Comparison of ENCODE assay signal across 9 cellular contexts in the genomic region with DNA sequence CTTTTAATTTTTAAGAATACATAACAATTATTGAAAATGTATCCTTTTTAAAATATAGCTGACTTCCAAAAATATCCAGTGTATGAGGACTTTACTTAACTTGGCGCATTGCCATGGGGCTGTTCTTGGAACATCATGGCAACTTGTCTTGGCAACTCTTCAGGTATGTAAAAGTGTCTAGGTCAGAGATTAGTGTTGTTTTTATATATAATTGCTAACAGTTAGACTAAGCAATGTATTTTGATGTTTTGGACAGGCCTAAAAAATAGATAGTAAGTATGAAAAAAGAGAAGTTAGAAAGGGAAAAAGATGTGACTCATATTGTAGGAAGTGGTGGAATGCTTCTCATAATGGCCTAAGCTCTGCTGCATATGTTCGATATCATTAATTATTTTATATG.
DNase-seq lines count a peak whose midpoint lies in the region; ATAC-seq, FAIRE-seq and TF ChIP-seq lines count a peak whose summit lies in the region.
"Had no signal": no experiment of that assay in that cellular context is flagged by ENCODE, and none has a peak within 500 bp of the region (broad histone marks: within the 10 kb centered on the region; RNA-seq: fewer than 3 reads in every experiment).

No MANE protein-coding gene starts in this region.

- H3K36me3 Mint-ChIP-seq in activated T-cell treated with anti-CD3 and anti-CD28 coated beads, Interleukin-2, amount 50 U/mL, for 4 hours (ENCODE audit: insufficient read depth) = peaks cover 32% of the 10 kb centered on the region

- H3K4me3 Mint-ChIP-seq in activated T-cell treated with anti-CD3 and anti-CD28 coated beads, Interleukin-2, amount 50 U/mL, for 4 hours = no peak overlapping the region

- no peak overlapping the region for H3K4ac ChIP-seq in IMR-90 (ENCODE audit: low read depth, low read length)

- in situ Hi-C loops in IMR-90 (cut with MboI; ENCODE audit: low sequenced_read_pairs) = no loop called here

- peaks cover 2% of the 10 kb centered on the region; the same call in 1 of the 2 replicates for H3K9me1 ChIP-seq in IMR-90 (ENCODE audit: insufficient read depth, low read length)

- H3K4me1 ChIP-seq in IMR-90 (ENCODE audit: control insufficient read depth, insufficient read depth, low read length) = peaks cover 5% of the 10 kb centered on the region

- POLR2A ChIA-PET in AG04449 (lab: Yijun Ruan, JAX) = interaction anchor here (1.3 kb wide), 1 partner anchor 71 kb away, joined by 4 read pairs; the partner anchor contains the start of gene MON2
- POLR2A ChIA-PET in IMR-90 (lab: Charles Lee; ENCODE audit: unreplicated experiment) = no interaction called here

- peak; percentile 68; the same call in 1 of the 2 replicates for ATAC-seq in IMR-90 (ENCODE audit: low read depth)
- ATAC-seq in activated T-cell treated with anti-CD3 and anti-CD28 coated beads, Interleukin-2, amount 50 U/mL, for 4 hours = no peak

- CTCF ChIA-PET in AG04449 (lab: Yijun Ruan, JAX) (interaction anchor here (1.0 kb wide), 2 partner anchors 256 to 276 kb away, joined by 3 read pairs; no protein-coding TSS in a partner anchor), IMR-90 (lab: Yijun Ruan, JAX) (no interaction called here)

- no peak for TF ChIP-seq POLR2A in IMR-90 (IDR thresholded peaks at IDR 0.05; ENCODE audit: low read depth, low read length)

- intact Hi-C loops in IMR-90 (cut with micrococcal nuclease) = no loop called here

- H3K27me3 ChIP-seq in IMR-90 (ENCODE audit: control insufficient read depth, insufficient read depth, low read length) = no peaks in the 10 kb centered on the region

- H3K27me3 Mint-ChIP-seq in activated T-cell treated with anti-CD3 and anti-CD28 coated beads, Interleukin-2, amount 50 U/mL, for 4 hours (ENCODE audit: low read depth) = no peaks in the 10 kb centered on the region

- dilution Hi-C loops in IMR-90 (cut with HindIII; ENCODE audit: low sequenced_read_pairs, unreplicated experiment) = no loop called here

- no peak overlapping the region for H4K5ac ChIP-seq in IMR-90 (ENCODE audit: low read depth, low read length)

- H4K8ac ChIP-seq in IMR-90 (ENCODE audit: low read depth in 2 of 2, low read length in 2 of 2) = no peak overlapping the region

- H3K18ac ChIP-seq in IMR-90 (ENCODE audit: low read depth, low read length) = no peak overlapping the region

- H3K4me1 Mint-ChIP-seq in activated T-cell treated with anti-CD3 and anti-CD28 coated beads, Interleukin-2, amount 50 U/mL, for 4 hours (ENCODE audit: low read depth) = peaks cover under 1% of the 10 kb centered on the region

- H3K79me1 ChIP-seq in IMR-90 (ENCODE audit: low read depth in 1 of 2, low read length in 2 of 2) = peaks cover 9 to 11% of the 10 kb centered on the region in 2 experiments; a peak in 3 of 4 replicates

- no peak overlapping the region for H3K27ac ChIP-seq in IMR-90 (ENCODE audit: insufficient read depth, low read length)

- no peaks in the 10 kb centered on the region for H3K9me3 ChIP-seq in IMR-90 (ENCODE audit: control insufficient read depth, insufficient read depth, low read length)

- H3K9ac ChIP-seq in IMR-90 (ENCODE audit: low read depth, low read length) = no peak overlapping the region

- no peak overlapping the region for H2BK20ac ChIP-seq in IMR-90 (ENCODE audit: low read depth, low read length)

- no TSS peak for BruUV-seq in IMR-90 (replicated peaks; lab: Mats Ljungman, UMichigan)

- H4K91ac ChIP-seq in IMR-90 (ENCODE audit: insufficient read depth, low read depth, low read length) = no peak overlapping the region

- WGBS in IMR-90 (ENCODE audit: extremely low coverage in 2 of 2, insufficient read length in 1 of 2), 2 experiments = no CpG with 5 or more reads among the region's 2 CpGs

- no peaks in the 10 kb centered on the region for H4K20me1 ChIP-seq in IMR-90 (ENCODE audit: insufficient read depth, low read length)

- no peak overlapping the region for H2AK9ac ChIP-seq in IMR-90 (replicated peaks; ENCODE audit: low read depth, low read length, poor library complexity)

- no peak overlapping the region for H3K14ac ChIP-seq in IMR-90 (replicated peaks; ENCODE audit: low read depth, low read length)

- H2AFZ ChIP-seq in IMR-90 (replicated peaks; ENCODE audit: low read length, poor library complexity) = no peak overlapping the region

- H3K56ac ChIP-seq in IMR-90 (ENCODE audit: extremely low read depth, insufficient read depth, low read length) = no peak overlapping the region

- TF ChIP-seq CTCF in AG04449 (IDR thresholded peaks at IDR 0.05; ENCODE audit: insufficient read depth, low read length, missing control alignments) (no peak), IMR-90 (conservative IDR thresholded peaks at IDR 0.05; ENCODE audit: low read depth, low read length) (no peak)

- H3K9me3 Mint-ChIP-seq in activated T-cell treated with anti-CD3 and anti-CD28 coated beads, Interleukin-2, amount 50 U/mL, for 4 hours = no peaks in the 10 kb centered on the region

- peak overlapping the region; percentile 70 for H2BK5ac ChIP-seq in IMR-90 (ENCODE audit: low read depth, low read length, poor library complexity, severe bottlenecking)

- H3K36me3 ChIP-seq in IMR-90 (ENCODE audit: control insufficient read depth, insufficient read depth, low read length) = peaks cover 20% of the 10 kb centered on the region

- no peak overlapping the region for H2BK15ac ChIP-seq in IMR-90 (ENCODE audit: low read depth, low read length)

- no peak overlapping the region for H2AK5ac ChIP-seq in IMR-90 (ENCODE audit: low read depth, low read length)

- peak; percentile 30 for FAIRE-seq in islet of Langerhans (lab: Jason Lieb, UNC)

- H3K23ac ChIP-seq in IMR-90 (ENCODE audit: low read depth, low read length) = no peak overlapping the region

- no peak overlapping the region for H2BK120ac ChIP-seq in IMR-90 (ENCODE audit: low read depth, low read length)

- no peak for TF ChIP-seq RAD21 in IMR-90 (IDR thresholded peaks at IDR 0.05; ENCODE audit: low read length)

- no peak overlapping the region for H3K4me3 ChIP-seq in AG04449 (ENCODE audit: low read depth, low read length)
- no peak overlapping the region for H3K4me3 ChIP-seq in IMR-90 (ENCODE audit: insufficient read depth, low read depth, low read length)

- no peak overlapping the region for H3K4me2 ChIP-seq in IMR-90 (ENCODE audit: low read depth, low read length)

- DNase-seq in AG04449 (ENCODE audit: low read depth, low spot score) = peak; percentile 86
- DNase-seq in IMR-90 = peak; percentile 78
- DNase-seq in astrocyte of the hippocampus (ENCODE audit: low read depth, low spot score) = peak; percentile 82
- no peak for DNase-seq in stimulated activated CD4-positive, alpha-beta T cell treated with anti-CD3 and anti-CD28 coated beads, Interleukin-4, amount 100 ng/mL, for 4 hours
- DNase-seq in activated CD4-positive, CD25-positive, alpha-beta regulatory T cell treated with anti-CD3 and anti-CD28 coated beads, Interleukin-2, amount 50 U/mL, for 72 hours = no peak
- DNase-seq in NCI-H1105 treated with DMSO at 0.1 percent for 48 hours (lab: John Stamatoyannopoulos, UW) = no peak
- DNase-seq in activated T-cell treated with anti-CD3 and anti-CD28 coated beads, Interleukin-2, amount 50 U/mL, for 4 hours = no peak
- DNase-seq: NCI-H1092 treated with DMSO at 0.1 percent for 48 hours had no signal

TF ChIP-seq in IMR-90, 13 proteins besides CTCF, POLR2A, EP300 and RAD21:
- TF ChIP-seq NFE2L2 (IDR thresholded peaks at IDR 0.05; ENCODE audit: low read depth, low read length) (no peak), SMC3 (IDR thresholded peaks at IDR 0.05; ENCODE audit: low read depth, low read length) (no peak), CEBPB (IDR thresholded peaks at IDR 0.05; ENCODE audit: low read depth, low read length) (no peak), RCOR1 (IDR thresholded peaks at IDR 0.05; ENCODE audit: insufficient replicate concordance, low read length) (no peak), MXI1 (IDR thresholded peaks at IDR 0.05; ENCODE audit: borderline replicate concordance, low read depth, low read length) (no peak), CHD1 (IDR thresholded peaks at IDR 0.05; ENCODE audit: low read depth, low read length) (no peak), MAZ (IDR thresholded peaks at IDR 0.05; ENCODE audit: borderline replicate concordance, low read depth, low read length) (no peak), MAFK (IDR thresholded peaks at IDR 0.05; ENCODE audit: low read depth, low read length) (no peak), FOS (IDR thresholded peaks at IDR 0.05; ENCODE audit: low read depth, low read length) (no peak), RFX5 (IDR thresholded peaks at IDR 0.05; ENCODE audit: low read depth, low read length) (no peak), BHLHE40 (IDR thresholded peaks at IDR 0.05; ENCODE audit: low read depth, low read length) (no peak)
- TF ChIP-seq, protein P1, sequence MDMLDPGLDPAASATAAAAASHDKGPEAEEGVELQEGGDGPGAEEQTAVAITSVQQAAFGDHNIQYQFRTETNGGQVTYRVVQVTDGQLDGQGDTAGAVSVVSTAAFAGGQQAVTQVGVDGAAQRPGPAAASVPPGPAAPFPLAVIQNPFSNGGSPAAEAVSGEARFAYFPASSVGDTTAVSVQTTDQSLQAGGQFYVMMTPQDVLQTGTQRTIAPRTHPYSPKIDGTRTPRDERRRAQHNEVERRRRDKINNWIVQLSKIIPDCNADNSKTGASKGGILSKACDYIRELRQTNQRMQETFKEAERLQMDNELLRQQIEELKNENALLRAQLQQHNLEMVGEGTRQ (IDR thresholded peaks at IDR 0.05; ENCODE audit: low read depth, low read length) = no peak
- TF ChIP-seq, protein P2, sequence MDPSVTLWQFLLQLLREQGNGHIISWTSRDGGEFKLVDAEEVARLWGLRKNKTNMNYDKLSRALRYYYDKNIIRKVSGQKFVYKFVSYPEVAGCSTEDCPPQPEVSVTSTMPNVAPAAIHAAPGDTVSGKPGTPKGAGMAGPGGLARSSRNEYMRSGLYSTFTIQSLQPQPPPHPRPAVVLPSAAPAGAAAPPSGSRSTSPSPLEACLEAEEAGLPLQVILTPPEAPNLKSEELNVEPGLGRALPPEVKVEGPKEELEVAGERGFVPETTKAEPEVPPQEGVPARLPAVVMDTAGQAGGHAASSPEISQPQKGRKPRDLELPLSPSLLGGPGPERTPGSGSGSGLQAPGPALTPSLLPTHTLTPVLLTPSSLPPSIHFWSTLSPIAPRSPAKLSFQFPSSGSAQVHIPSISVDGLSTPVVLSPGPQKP (IDR thresholded peaks at IDR 0.05; ENCODE audit: borderline replicate concordance, low read depth, low read length) = no peak

Comparison
In these comparisons a context has a peak if more than half of its experiments do, and no peak if none do; other contexts are left out.
1. DNase-seq: peak in AG04449 (single experiment), IMR-90 (single experiment) and astrocyte of the hippocampus (single experiment); none in stimulated activated CD4-positive, alpha-beta T cell treated with anti-CD3 and anti-CD28 coated beads, Interleukin-4, amount 100 ng/mL, for 4 hours (0 of 2), activated CD4-positive, CD25-positive, alpha-beta regulatory T cell treated with anti-CD3 and anti-CD28 coated beads, Interleukin-2, amount 50 U/mL, for 72 hours (single experiment), NCI-H1105 treated with DMSO at 0.1 percent for 48 hours (single experiment) and activated T-cell treated with anti-CD3 and anti-CD28 coated beads, Interleukin-2, amount 50 U/mL, for 4 hours (single experiment).